26 cellular contexts compared by ENCODE assay signal in genomic region chr13:29175245-29175873, GRCh38.
DNase-seq lines count a peak whose midpoint lies in the region; ATAC-seq, FAIRE-seq and TF ChIP-seq lines count a peak whose summit lies in the region.
"Had no signal": no experiment of that assay in that cellular context is flagged by ENCODE, and none has a peak within 500 bp of the region (broad histone marks: within the 10 kb centered on the region; RNA-seq: fewer than 3 reads in every experiment).

No MANE protein-coding gene starts in this region.

- in situ Hi-C loops in HepG2 (cut with HindIII; ENCODE audit: extremely low pct_ligation_motif_present, low pct_unique_long_range_greater_than_20kb) = no loop called here

- no TSS peak for BruUV-seq in HepG2 (replicated peaks; lab: Mats Ljungman, UMichigan)

- no peak for DNase-seq in HepG2 (ENCODE audit: low spot score)
- DNase-seq in right lobe of liver = no peak
- DNase-seq in progenitor cell of endocrine pancreas (ENCODE audit: low spot score, unreplicated experiment) = no peak
- no peak for DNase-seq in hepatocyte (ENCODE audit: low spot score)
- DNase-seq in T1000 (lab: John Stamatoyannopoulos, UW) = no peak
- DNase-seq: 8988T; ACHN; AML-193; BE2C; CD4-positive, alpha-beta T cell; CD8-positive, alpha-beta memory T cell; DMS 273 treated with DMSO at 0.1 percent for 48 hours; DMS79; EL; GDM1; GOT3; HFFc6 had no signal

- H3K9me3 Mint-ChIP-seq in progenitor cell of endocrine pancreas (ENCODE audit: low read depth) = peaks cover 31% of the 10 kb centered on the region
- H3K9me3 Mint-ChIP-seq: CD4-positive, alpha-beta T cell; HFFc6 had no signal

- H3K27me3 Mint-ChIP-seq in progenitor cell of endocrine pancreas = no peaks in the 10 kb centered on the region

- 85% methylated on average over 3 of the region's 3 CpGs for WGBS in liver
- 10% methylated on average over 3 of the region's 3 CpGs for WGBS in HepG2 (ENCODE audit: low lambda C conversion rate)
- 78% methylated on average over 3 of the region's 3 CpGs for WGBS in right lobe of liver (ENCODE audit: insufficient coverage, low coverage, low lambda C conversion rate, missing lambda C conversion rate)
- 84% methylated on average over 3 of the region's 3 CpGs for WGBS in hepatocyte (ENCODE audit: low lambda C conversion rate, missing lambda C conversion rate)

- intact Hi-C loops in HepG2 (cut with micrococcal nuclease; ENCODE audit: unreplicated experiment) = no loop called here
- intact Hi-C loops in right lobe of liver (cut with DNase I) = no loop called here

- POLR2A ChIA-PET in HepG2 (lab: Yijun Ruan, JAX) = no interaction called here

- peaks cover 4% of the 10 kb centered on the region for H3K36me3 Mint-ChIP-seq in progenitor cell of endocrine pancreas (ENCODE audit: insufficient read depth)
- H3K36me3 Mint-ChIP-seq: CD14-positive monocyte; CD8-positive, alpha-beta memory T cell had no signal

- no peaks in the 10 kb centered on the region for H3K27me3 ChIP-seq in liver (ENCODE audit: control insufficient read depth in 4 of 4, insufficient read depth in 4 of 4, low read length in 3 of 4)
- H3K27me3 ChIP-seq in HepG2 (ENCODE audit: control insufficient read depth in 1 of 2, insufficient read depth in 2 of 2, low read length in 2 of 2) = no peaks in the 10 kb centered on the region
- no peaks in the 10 kb centered on the region for H3K27me3 ChIP-seq in right lobe of liver
- H3K27me3 ChIP-seq in hepatocyte = no peaks in the 10 kb centered on the region
- H3K27me3 ChIP-seq: BLaER1 treated with 17β-estradiol and CSF1 and Interleukin-3, amounts not matched to agents 10 nM and 100 nM had no signal

- no peak for ATAC-seq in HepG2
- ATAC-seq in right lobe of liver = peak; percentile 66 to 84 (median 73)
- ATAC-seq: A549, GM12878 had no signal

- peaks cover 13% of the 10 kb centered on the region for H3K4me1 Mint-ChIP-seq in progenitor cell of endocrine pancreas (ENCODE audit: low read depth)
- H3K4me1 Mint-ChIP-seq: CD14-positive monocyte; CD8-positive, alpha-beta memory T cell had no signal

- H3K27ac ChIP-seq in liver (ENCODE audit: low read depth in 1 of 2, low read length in 2 of 2) (no peak overlapping the region), HepG2 (ENCODE audit: extremely low read length, insufficient read depth, low read length) (no peak overlapping the region), right lobe of liver (no peak overlapping the region), hepatocyte (no peak overlapping the region)
- H3K27ac ChIP-seq: A549; BLaER1 treated with 17β-estradiol and CSF1 and Interleukin-3, amounts not matched to agents 10 nM and 100 nM had no signal

- H3K27ac Mint-ChIP-seq in progenitor cell of endocrine pancreas = peak overlapping the region; percentile 10
- H3K27ac Mint-ChIP-seq: CD14-positive monocyte; CD4-positive, alpha-beta T cell; HFFc6 had no signal

- H3K9ac ChIP-seq in liver (ENCODE audit: low read depth in 1 of 2, low read length in 2 of 2) (no peak overlapping the region), HepG2 (ENCODE audit: insufficient read depth, low read depth, low read length) (no peak overlapping the region)
- H3K9ac ChIP-seq: BLaER1 treated with 17β-estradiol and CSF1 and Interleukin-3, amounts not matched to agents 10 nM and 100 nM had no signal

- TF ChIP-seq CTCF in liver (IDR thresholded peaks at IDR 0.05; ENCODE audit: low read depth, low read length, missing input control) (no peak), HepG2 (CRISPR knock-in tag; IDR thresholded peaks at IDR 0.05) (no peak), right lobe of liver (IDR thresholded peaks at IDR 0.05) (no peak), progenitor cell of endocrine pancreas (IDR thresholded peaks at IDR 0.05; ENCODE audit: unreplicated experiment) (no peak), hepatocyte (IDR thresholded peaks at IDR 0.05; ENCODE audit: poor library complexity) (no peak)

- TF ChIP-seq EP300 in HepG2 (IDR thresholded peaks at IDR 0.05; ENCODE audit: low read depth in 2 of 2, low read length in 2 of 2) (no peak), HepG2 (CRISPR knock-in tag; IDR thresholded peaks at IDR 0.05; ENCODE audit: borderline replicate concordance) (no peak)

- H3K4me1 ChIP-seq in liver (ENCODE audit: control insufficient read depth in 4 of 4, insufficient read depth in 4 of 4, low read length in 3 of 4) (peaks cover 0 to 5% (median 2%) of the 10 kb centered on the region in 4 donors), HepG2 (ENCODE audit: insufficient read depth, low read length) (no peaks in the 10 kb centered on the region), right lobe of liver (peaks cover 0 to 7% (median 2%) of the 10 kb centered on the region in 4 donors), hepatocyte (ENCODE audit: insufficient read depth) (no peaks in the 10 kb centered on the region)
- H3K4me1 ChIP-seq: A549, BE2C, HAP-1 had no signal

- TF ChIP-seq RAD21 in liver (IDR thresholded peaks at IDR 0.05) (no peak), HepG2 (CRISPR knock-in tag; IDR thresholded peaks at IDR 0.05) (no peak)

- H4K20me1 ChIP-seq in HepG2 (ENCODE audit: insufficient read depth, low read length) = no peaks in the 10 kb centered on the region
- H4K20me1 ChIP-seq in hepatocyte (ENCODE audit: insufficient read depth, poor library complexity, severe bottlenecking) = no peaks in the 10 kb centered on the region
- H4K20me1 ChIP-seq: BLaER1 treated with 17β-estradiol and CSF1 and Interleukin-3, amounts not matched to agents 10 nM and 100 nM had no signal

- no peak overlapping the region for H3K4me2 ChIP-seq in HepG2 (ENCODE audit: low read depth, low read length)
- no peak overlapping the region for H3K4me2 ChIP-seq in hepatocyte
- H3K4me2 ChIP-seq: A549 had no signal

- H3K4me3 Mint-ChIP-seq in progenitor cell of endocrine pancreas (ENCODE audit: low read depth) = no peak overlapping the region
- H3K4me3 Mint-ChIP-seq: CD14-positive monocyte; CD4-positive, alpha-beta T cell; CD8-positive, alpha-beta memory T cell; HFFc6 had no signal

- H3K4me3 ChIP-seq in liver (ENCODE audit: low read depth in 1 of 3, low read length in 3 of 3) (no peak overlapping the region), HepG2 (replicated peaks in 1 of 3; ENCODE audit: insufficient read depth in 1 of 3, low read depth in 2 of 3, low read length in 3 of 3) (no peak overlapping the region), right lobe of liver (no peak overlapping the region), hepatocyte (no peak overlapping the region)
- H3K4me3 ChIP-seq: A549; BLaER1 treated with 17β-estradiol and CSF1 and Interleukin-3, amounts not matched to agents 10 nM and 100 nM; GM12878; HAP-1 had no signal

- no peak for TF ChIP-seq POLR2A in HepG2 (IDR thresholded peaks at IDR 0.05; ENCODE audit: insufficient read depth in 1 of 2, low read depth in 2 of 2, low read length in 2 of 2)
- TF ChIP-seq POLR2A in right lobe of liver (IDR thresholded peaks at IDR 0.05) = no peak

- FAIRE-seq in HepG2 (lab: Jason Lieb, UNC) = no peak
- FAIRE-seq: A549, D721Med, GM12878, GM19239, H54 had no signal

- CTCF ChIA-PET in HepG2 (lab: Yijun Ruan, JAX; ENCODE audit: low intra/inter-chr PET ratio, low total read pairs) = no interaction called here

- no peaks in the 10 kb centered on the region for H3K9me2 ChIP-seq in hepatocyte (replicated peaks; ENCODE audit: insufficient read depth)

- no peaks in the 10 kb centered on the region for H3K36me3 ChIP-seq in liver (ENCODE audit: control insufficient read depth in 4 of 4, insufficient read depth in 3 of 4, low read depth in 1 of 4, low read length in 3 of 4)
- no peaks in the 10 kb centered on the region for H3K36me3 ChIP-seq in HepG2 (replicated peaks in 1 of 2; ENCODE audit: control insufficient read depth in 1 of 2, insufficient read depth in 2 of 2, low read length in 2 of 2)
- no peaks in the 10 kb centered on the region for H3K36me3 ChIP-seq in right lobe of liver
- no peaks in the 10 kb centered on the region for H3K36me3 ChIP-seq in hepatocyte (replicated peaks; ENCODE audit: insufficient read depth, low read depth)
- H3K36me3 ChIP-seq: BE2C; BLaER1 treated with 17β-estradiol and CSF1 and Interleukin-3, amounts not matched to agents 10 nM and 100 nM; HAP-1 had no signal

- H2AFZ ChIP-seq in HepG2 (ENCODE audit: low read length) = no peak overlapping the region
- H2AFZ ChIP-seq in hepatocyte = no peak overlapping the region

- no peaks in the 10 kb centered on the region for H3K79me2 ChIP-seq in HepG2 (ENCODE audit: insufficient read depth, low read length)
- no peaks in the 10 kb centered on the region for H3K79me2 ChIP-seq in hepatocyte

- H3K9me3 ChIP-seq in liver (ENCODE audit: control insufficient read depth in 4 of 4, low read length in 3 of 4) (peaks cover 0 to 3% (median 2%) of the 10 kb centered on the region in 4 donors), HepG2 (ENCODE audit: low read length) (peaks cover 89% of the 10 kb centered on the region), right lobe of liver (no peaks in the 10 kb centered on the region), hepatocyte (ENCODE audit: low read depth) (no peaks in the 10 kb centered on the region)
- H3K9me3 ChIP-seq: A549, BE2C, HAP-1 had no signal

TF ChIP-seq in liver, 16 proteins besides CTCF, POLR2A, EP300 and RAD21 (continues in another document):
- peak; percentile 51 to 63 for TF ChIP-seq HNF4A (conservative IDR thresholded peaks at IDR 0.05)
- no peak for TF ChIP-seq FOXA1 (IDR thresholded peaks at IDR 0.05)

TF ChIP-seq in HepG2, 621 proteins besides CTCF, POLR2A, EP300 and RAD21 (continues in another document):
- TF ChIP-seq ZNF136 (CRISPR knock-in tag; IDR thresholded peaks at IDR 0.05; ENCODE audit: low read depth) = no peak
- TF ChIP-seq ZKSCAN8 (CRISPR knock-in tag; IDR thresholded peaks at IDR 0.05; ENCODE audit: borderline replicate concordance) = no peak
- TF ChIP-seq FOXP1 (IDR thresholded peaks at IDR 0.05) = no peak
- TF ChIP-seq FOXP1 (CRISPR knock-in tag; IDR thresholded peaks at IDR 0.05) = no peak
- no peak for TF ChIP-seq ZBTB46 (CRISPR knock-in tag; IDR thresholded peaks at IDR 0.05; ENCODE audit: borderline replicate concordance)
